ENCODE assay signal across 24 cellular contexts in genomic region chr11:104957280-104957679, GRCh38. TPM values are rescaled to one million over a fixed set of nuclear protein-coding genes. Genes with fewer than 3 reads are reported as not detected.
"Had no signal": no experiment of that assay in that cellular context is flagged by ENCODE, and none has a peak within 500 bp of the region (broad histone marks: within the 10 kb centered on the region; RNA-seq: fewer than 3 reads in every experiment).

No MANE protein-coding gene starts in this region.

- H3K27ac ChIP-seq: breast epithelium, esophagus muscularis mucosa, left ventricle myocardium inferior, ovary, psoas muscle, skin epidermis, thoracic aorta had no signal

- DNase-seq: activated CD4-positive, alpha-beta T cell treated with anti-CD3 and anti-CD28 coated beads, Interleukin-2, amount 10 ng/mL, durations not matched to agents 7 days and 5 days; activated CD8-positive, alpha-beta memory T cell treated with anti-CD3 and anti-CD28 coated beads, Interleukin-2, amount 50 U/mL, for 4 hours; activated CD8-positive, alpha-beta T cell treated with anti-CD3 and anti-CD28 coated beads, Interleukin-2, amount 10 ng/mL, durations not matched to agents 7 days and 5 days; activated effector memory CD4-positive, alpha-beta T cell treated with Interleukin-2 at 50 U/mL for 16 hours; activated naive CD4-positive, alpha-beta T cell treated with anti-CD3 and anti-CD28 coated beads, Interleukin-2, amount 50 U/mL, for 16 hours; activated T-cell treated with anti-CD3 and anti-CD28 coated beads, Interleukin-2, amount 50 U/mL, for 4 hours; effector CD8-positive, alpha-beta T cell; foreskin melanocyte; left ventricle myocardium inferior; mucosa of descending colon; naive B cell; ovary; psoas muscle; right cardiac atrium; stimulated activated CD4-positive, alpha-beta T cell treated with anti-CD3 and anti-CD28 coated beads, Interleukin-4, amount 100 ng/mL, for 1 hour; T-helper 1 cell had no signal

- H3K9me3 Mint-ChIP-seq: activated T-cell treated with anti-CD3 and anti-CD28 coated beads, Interleukin-2, amount 50 U/mL, for 4 hours; dendritic cell treated with granulocyte-macrophage colony-stimulating factor and Interleukin-4, amounts not matched to agents 40 ng/mL and 50 ng/mL, for 4 days; memory B cell; naive B cell had no signal

- H3K4me3 Mint-ChIP-seq: activated CD4-positive, alpha-beta T cell treated with anti-CD3 and anti-CD28 coated beads, Interleukin-2, amount 10 ng/mL, durations not matched to agents 7 days and 5 days; activated CD8-positive, alpha-beta T cell treated with anti-CD3 and anti-CD28 coated beads, Interleukin-2, amount 10 ng/mL, durations not matched to agents 7 days and 5 days; dendritic cell treated with granulocyte-macrophage colony-stimulating factor and Interleukin-4, amounts not matched to agents 40 ng/mL and 50 ng/mL, for 4 days; memory B cell had no signal

- H3K36me3 ChIP-seq: breast epithelium, ovary had no signal

- H3K4me1 ChIP-seq: breast epithelium had no signal

- H3K4me3 ChIP-seq: breast epithelium, esophagus muscularis mucosa, left ventricle myocardium inferior, mucosa of descending colon, ovary, psoas muscle, skin epidermis, thoracic aorta had no signal

- ATAC-seq: activated CD8-positive, alpha-beta T cell treated with anti-CD3 and anti-CD28 coated beads, Interleukin-2, amount 10 ng/mL, durations not matched to agents 7 days and 5 days; activated T-cell treated with anti-CD3 and anti-CD28 coated beads, Interleukin-2, amount 50 U/mL, for 4 hours; right cardiac atrium had no signal

- H3K27me3 ChIP-seq: breast epithelium, esophagus muscularis mucosa, ovary had no signal

- H3K27me3 Mint-ChIP-seq: activated CD4-positive, alpha-beta T cell treated with anti-CD3 and anti-CD28 coated beads, Interleukin-2, amount 10 ng/mL, durations not matched to agents 7 days and 5 days; dendritic cell treated with granulocyte-macrophage colony-stimulating factor and Interleukin-4, amounts not matched to agents 40 ng/mL and 50 ng/mL, for 4 days; memory B cell; naive B cell had no signal

- H3K9me3 ChIP-seq: breast epithelium, esophagus muscularis mucosa, left ventricle myocardium inferior, mucosa of descending colon, ovary, psoas muscle, thoracic aorta had no signal

- H3K27ac Mint-ChIP-seq: activated CD4-positive, alpha-beta T cell treated with anti-CD3 and anti-CD28 coated beads, Interleukin-2, amount 10 ng/mL, durations not matched to agents 7 days and 5 days; activated CD8-positive, alpha-beta T cell treated with anti-CD3 and anti-CD28 coated beads, Interleukin-2, amount 10 ng/mL, durations not matched to agents 7 days and 5 days; dendritic cell treated with granulocyte-macrophage colony-stimulating factor and Interleukin-4, amounts not matched to agents 40 ng/mL and 50 ng/mL, for 4 days; memory B cell had no signal

RNA-seq across cellular contexts. Expression of gene CASP12, which starts 59.0 kb away (rescaled TPM):
- total RNA-seq: activated CD4-positive, alpha-beta T cell treated with anti-CD3 and anti-CD28 coated beads, Interleukin-2, amount 10 ng/mL, durations not matched to agents 7 days and 5 days; activated CD8-positive, alpha-beta T cell treated with anti-CD3 and anti-CD28 coated beads, Interleukin-2, amount 10 ng/mL, durations not matched to agents 7 days and 5 days; astrocyte; kidney epithelial cell; left ventricle myocardium inferior; psoas muscle had no signal
